ENCODE assay signal across 9 cellular contexts in genomic region chr6:11975353-11975977, GRCh38. TPM values are rescaled to one million over a fixed set of nuclear protein-coding genes. Genes with fewer than 3 reads are reported as not detected.
DNase-seq lines count a peak whose midpoint lies in the region; ATAC-seq and TF ChIP-seq lines count a peak whose summit lies in the region.
"Had no signal": no experiment of that assay in that cellular context is flagged by ENCODE, and none has a peak within 500 bp of the region (broad histone marks: within the 10 kb centered on the region; RNA-seq: fewer than 3 reads in every experiment).

No MANE protein-coding gene starts in this region.

- peaks cover 10 to 11% of the 10 kb centered on the region in 2 donors for H3K4me1 Mint-ChIP-seq in effector memory CD8-positive, alpha-beta T cell (ENCODE audit: low read depth in 2 of 2)
- peaks cover 8% of the 10 kb centered on the region for H3K4me1 Mint-ChIP-seq in type B pancreatic cell (ENCODE audit: unreplicated experiment)
- H3K4me1 Mint-ChIP-seq in HFFc6 (ENCODE audit: low read depth), result peaks cover 60% of the 10 kb centered on the region

- H3K36me3 Mint-ChIP-seq in effector memory CD8-positive, alpha-beta T cell (ENCODE audit: insufficient read depth), result no peaks in the 10 kb centered on the region
- H3K36me3 Mint-ChIP-seq in type B pancreatic cell, result no peaks in the 10 kb centered on the region
- H3K36me3 Mint-ChIP-seq in HFFc6 (ENCODE audit: low read depth), result peaks cover 3% of the 10 kb centered on the region; the same call in 1 of the 2 replicates

- H3K27ac Mint-ChIP-seq in effector memory CD8-positive, alpha-beta T cell, result no peak overlapping the region
- H3K27ac Mint-ChIP-seq in type B pancreatic cell, result peak overlapping the region; percentile 46
- H3K27ac Mint-ChIP-seq in HFFc6, result no peak overlapping the region

- TF ChIP-seq CTCF in type B pancreatic cell (conservative IDR thresholded peaks at IDR 0.05) (no peak), HFFc6 (IDR thresholded peaks at IDR 0.05) (no peak)

- DNase-seq in LHCN-M2 (ENCODE audit: low read depth) (peak; percentile 81), type B pancreatic cell (ENCODE audit: extremely low spot score, unreplicated experiment) (no peak), HuH-7 (ENCODE audit: low spot score) (no peak), HFFc6 (no peak)
- peak in 2 of 3 experiments; percentile 5 to 7 for DNase-seq in effector memory CD8-positive, alpha-beta T cell
- no peak for DNase-seq in effector CD8-positive, alpha-beta T cell (lab: John Stamatoyannopoulos, UW)

- ATAC-seq in GM18498 (IDR thresholded peaks at IDR 0.05; ENCODE audit: unreplicated experiment), result peak; percentile 87
- ATAC-seq in GM21528 (IDR thresholded peaks at IDR 0.05; ENCODE audit: low FRiP score, unreplicated experiment), result peak; percentile 89
- ATAC-seq in effector memory CD8-positive, alpha-beta T cell (replicated peaks), result peak; percentile 95
- ATAC-seq: right cardiac atrium had no signal

- H3K27me3 Mint-ChIP-seq in effector memory CD8-positive, alpha-beta T cell, result peaks cover 0 to 11% of the 10 kb centered on the region in 2 donors
- H3K27me3 Mint-ChIP-seq in type B pancreatic cell (no peaks in the 10 kb centered on the region), HFFc6 (ENCODE audit: insufficient read depth) (peaks cover 2% of the 10 kb centered on the region; the same call in 1 of the 2 replicates)

- H3K9me3 Mint-ChIP-seq in effector memory CD8-positive, alpha-beta T cell, result no peaks in the 10 kb centered on the region
- H3K9me3 Mint-ChIP-seq in type B pancreatic cell (peaks cover 5% of the 10 kb centered on the region), HFFc6 (no peaks in the 10 kb centered on the region)

- H3K4me3 Mint-ChIP-seq in effector memory CD8-positive, alpha-beta T cell, result peak overlapping the region; percentile 18 to 20
- no peak overlapping the region for H3K4me3 Mint-ChIP-seq in type B pancreatic cell
- no peak overlapping the region for H3K4me3 Mint-ChIP-seq in HFFc6

RNA-seq across cellular contexts. Expression of gene HIVEP1, which starts 36.6 kb away (rescaled TPM):
- 8.2 and 9.2 TPM in 2 replicates for total RNA-seq in LHCN-M2 (2014; rRNA removed)
- polyA plus RNA-seq in LHCN-M2 (2012), result 7.6 TPM
- 37.4 and 52.3 TPM in 2 replicates for total RNA-seq in type B pancreatic cell (ENCODE audit: low replicate concordance)
- total RNA-seq in HFFc6 (2021; fragmentation: NEBNext Ultra II Directional; extraction: Animal tissue kit (Norgen Biotek cat#: 25700)), result 10 to 100 TPM; 10.3 to 19.9 (median 11.8) TPM

Comparison
In these comparisons a context has a peak if more than half of its experiments do, and no peak if none do; other contexts are left out.
1. DNase-seq: peak in LHCN-M2 (single experiment) and effector memory CD8-positive, alpha-beta T cell (2 of 3); none in type B pancreatic cell (single experiment), HuH-7 (single experiment), HFFc6 (single experiment) and effector CD8-positive, alpha-beta T cell (single experiment).
2. H3K4me3 Mint-ChIP-seq: peak in effector memory CD8-positive, alpha-beta T cell (2 of 2); none in type B pancreatic cell (single experiment) and HFFc6 (single experiment).
3. Peak in every context shown above with its lines, with median percentiles within 50 percentile points of each other: ATAC-seq.